ENCODE assay signal across 9 cellular contexts in genomic region chr15:67149068-67149841, GRCh38.
DNase-seq lines count a peak whose midpoint lies in the region; ATAC-seq, FAIRE-seq and TF ChIP-seq lines count a peak whose summit lies in the region.
"Had no signal": no experiment of that assay in that cellular context is flagged by ENCODE, and none has a peak within 500 bp of the region (broad histone marks: within the 10 kb centered on the region; RNA-seq: fewer than 3 reads in every experiment).

No MANE protein-coding gene starts in this region.

- no peak overlapping the region for H3K4me3 ChIP-seq in A673 (ENCODE audit: low read depth, low read length, poor library complexity, severe bottlenecking)

- no TSS peak for BruUV-seq in A673 (replicated peaks; lab: Mats Ljungman, UMichigan)

- CTCF ChIA-PET in A673 (lab: Charles Lee): interaction anchor here (0.6 kb wide), 1 partner anchor 726 kb away, joined by 4 read pairs; no protein-coding TSS in a partner anchor

- H3K27ac Mint-ChIP-seq in IgD-negative memory B cell: peak overlapping the region; percentile 28 to 84 (median 45)
- H3K27ac Mint-ChIP-seq in chondrocyte (ENCODE audit: unreplicated experiment): peak overlapping the region; percentile 98
- H3K27ac Mint-ChIP-seq in naive B cell: peak overlapping the region in 5 of 6 donors; percentile 50 to 88 (median 62)

- DNase-seq in A673 (ENCODE audit: low spot score) (no peak), chondrocyte (ENCODE audit: low spot score) (no peak), naive B cell (no peak), AML-193 (lab: John Stamatoyannopoulos, UW) (no peak), NCI-H748 treated with DMSO at 0.1 percent for 48 hours (lab: John Stamatoyannopoulos, UW) (no peak), H4 (ENCODE audit: low spot score) (no peak), GM19239 (ENCODE audit: insufficient read length, low spot score) (no peak)

- peak overlapping the region; percentile 71 for H3K27ac ChIP-seq in A673 (ENCODE audit: low read depth, low read length, poor library complexity, severe bottlenecking)

- peaks cover 83% of the 10 kb centered on the region for H3K4me1 ChIP-seq in A673 (ENCODE audit: insufficient read depth, low read length, poor library complexity, severe bottlenecking)

- H3K27me3 ChIP-seq in A673 (replicated peaks; ENCODE audit: insufficient read depth, low read depth, low read length, poor library complexity): no peaks in the 10 kb centered on the region

- POLR2A ChIA-PET in A673 (lab: Charles Lee; ENCODE audit: low non-redundant PET): no interaction called here

- TF ChIP-seq CTCF in A673 (conservative IDR thresholded peaks at IDR 0.05; ENCODE audit: low read depth, low read length): no peak
- TF ChIP-seq CTCF in chondrocyte (IDR thresholded peaks at IDR 0.05): no peak

- H3K4me3 Mint-ChIP-seq in IgD-negative memory B cell (peak overlapping the region in 2 of 4 donors; percentile 17 to 72), chondrocyte (ENCODE audit: unreplicated experiment) (no peak overlapping the region), naive B cell (peak overlapping the region in 7 of 8 donors; percentile 20 to 84 (median 67))

- H3K36me3 ChIP-seq in A673 (ENCODE audit: insufficient read depth, low read length, poor library complexity, severe bottlenecking): no peaks in the 10 kb centered on the region

- intact Hi-C loops in A673 (cut with micrococcal nuclease; ENCODE audit: unreplicated experiment): no loop called here

- no peak for FAIRE-seq in GM19239 (lab: Jason Lieb, UNC)
- FAIRE-seq: colon had no signal

- H3K9me3 Mint-ChIP-seq in IgD-negative memory B cell (no peaks in the 10 kb centered on the region), chondrocyte (ENCODE audit: low read depth) (no peaks in the 10 kb centered on the region), naive B cell (no peaks in the 10 kb centered on the region)

- H3K36me3 Mint-ChIP-seq in IgD-negative memory B cell (peaks cover under 1% of the 10 kb centered on the region), chondrocyte (ENCODE audit: low read depth) (peaks cover 2% of the 10 kb centered on the region), naive B cell (no peaks in the 10 kb centered on the region)

- no peaks in the 10 kb centered on the region for H3K9me3 ChIP-seq in A673 (ENCODE audit: low read depth, low read length, poor library complexity, severe bottlenecking)

- H3K27me3 Mint-ChIP-seq in IgD-negative memory B cell (no peaks in the 10 kb centered on the region), chondrocyte (ENCODE audit: low read depth) (no peaks in the 10 kb centered on the region), naive B cell (no peaks in the 10 kb centered on the region)

- no peak for ATAC-seq in naive B cell (ENCODE audit: low read depth in 2 of 2)

- H3K4me1 Mint-ChIP-seq in IgD-negative memory B cell: peaks cover 58 to 74% (median 72%) of the 10 kb centered on the region in 3 donors
- peaks cover 66% of the 10 kb centered on the region for H3K4me1 Mint-ChIP-seq in chondrocyte (ENCODE audit: low read depth)
- peaks cover 79 to 90% (median 82%) of the 10 kb centered on the region in 3 donors for H3K4me1 Mint-ChIP-seq in naive B cell

Comparison
In these comparisons a context has a peak if more than half of its experiments do, and no peak if none do; other contexts are left out.
1. H3K27ac Mint-ChIP-seq: peak in every context shown above with its lines; median percentile 98 in chondrocyte; 62 in naive B cell; 45 in IgD-negative memory B cell.